Comparison of ENCODE assay signal across 1 cellular context in genomic region chr17:75478508-75478907, GRCh38.
TF ChIP-seq lines count a peak whose summit lies in the region.

No MANE protein-coding gene starts in this region.

TF ChIP-seq in K562, 482 proteins besides CTCF, POLR2A, EP300 and RAD21:
- TF ChIP-seq DIDO1 (tag; IDR thresholded peaks at IDR 0.05; ENCODE audit: low read depth) (no peak), CREBBP (IDR thresholded peaks at IDR 0.05; ENCODE audit: low read depth, low read length) (no peak), PPARD (CRISPR knock-in tag; IDR thresholded peaks at IDR 0.05) (no peak), RBM17 (IDR thresholded peaks at IDR 0.05; ENCODE audit: borderline replicate concordance, low read depth, low read length) (no peak), KLF6 (CRISPR knock-in tag; IDR thresholded peaks at IDR 0.05; ENCODE audit: borderline replicate concordance) (no peak), EP400 (IDR thresholded peaks at IDR 0.05) (no peak), PTBP1 (IDR thresholded peaks at IDR 0.05; ENCODE audit: low read depth, low read length) (no peak), PREB (CRISPR knock-in tag; IDR thresholded peaks at IDR 0.05) (no peak), ELF1 (tag; IDR thresholded peaks at IDR 0.05) (no peak), NR4A1 (CRISPR knock-in tag; IDR thresholded peaks at IDR 0.05) (no peak), NR4A1 (tag; IDR thresholded peaks at IDR 0.05) (no peak), NFE2L1 (tag; IDR thresholded peaks at IDR 0.05; ENCODE audit: borderline replicate concordance, low read depth) (no peak), HIVEP1 (CRISPR knock-in tag; IDR thresholded peaks at IDR 0.05) (no peak), ZNF197 (CRISPR knock-in tag; IDR thresholded peaks at IDR 0.05; ENCODE audit: low read depth) (no peak), HMGXB4 (CRISPR knock-in tag; IDR thresholded peaks at IDR 0.05) (no peak), E2F6 (IDR thresholded peaks at IDR 0.05; ENCODE audit: borderline replicate concordance in 1 of 2, extremely low read depth in 1 of 2, insufficient read depth in 1 of 2, insufficient read length in 1 of 2, low read depth in 1 of 2, low read length in 1 of 2, poor library complexity in 1 of 2, severe bottlenecking in 1 of 2) (no peak), ASH1L (IDR thresholded peaks at IDR 0.05; ENCODE audit: borderline replicate concordance, low read depth, partially characterized antibody) (no peak), GTF2E2 (tag; IDR thresholded peaks at IDR 0.05) (no peak), ZBTB34 (CRISPR knock-in tag; IDR thresholded peaks at IDR 0.05) (no peak)
